In genomic region chr22:17120711-17121234, GRCh38 we compare ENCODE assay signal across 1 cellular context.
TF ChIP-seq lines count a peak whose summit lies in the region.

No MANE protein-coding gene starts in this region.

TF ChIP-seq in H1, 55 proteins besides CTCF, POLR2A, EP300 and RAD21:
- TF ChIP-seq HDAC2 (IDR thresholded peaks at IDR 0.05; ENCODE audit: borderline replicate concordance in 1 of 2, low read depth in 2 of 2, low read length in 2 of 2), result 0 out of 4 replicates have a peak, but pooled peaks of 1 of the 2 experiments have one; percentile 1
- no peak for TF ChIP-seq E2F6 (IDR thresholded peaks at IDR 0.05)
- TF ChIP-seq TAF7 (optimal IDR thresholded peaks at IDR 0.05; ENCODE audit: borderline replicate concordance, low read depth, low read length), result no peak
